Comparison of ENCODE assay signal across 8 cellular contexts in genomic region chr1:100249155-100249536, GRCh38. TPM values are rescaled to one million over a fixed set of nuclear protein-coding genes. Genes with fewer than 3 reads are reported as not detected.
DNase-seq lines count a peak whose midpoint lies in the region; ATAC-seq and TF ChIP-seq lines count a peak whose summit lies in the region.

No MANE protein-coding gene starts in this region.

- CTCF ChIA-PET in BJ (lab: Yijun Ruan, JAX), result interaction anchor here (0.7 to 1.0 kb wide), 2 partner anchors 16 to 17 kb away, joined by 3 read pairs; partner anchors contain the start of gene RTCA

- no peaks in the 10 kb centered on the region for H3K9me3 ChIP-seq in muscle layer of duodenum (ENCODE audit: control insufficient read depth in 1 of 2, low read length in 2 of 2)

- peaks cover 3% of the 10 kb centered on the region; the same call in 1 of the 2 replicates for H3K27me3 ChIP-seq in BJ (ENCODE audit: control insufficient read depth, insufficient read depth, low read length)
- no peaks in the 10 kb centered on the region for H3K27me3 ChIP-seq in muscle layer of duodenum (ENCODE audit: low read depth, low read length)

- H3K4me1 ChIP-seq in muscle layer of duodenum (ENCODE audit: control insufficient read depth in 1 of 2, insufficient read depth in 2 of 2, low read length in 2 of 2), result peaks cover 9 to 17% of the 10 kb centered on the region in 2 donors

- ATAC-seq in HG02642 (IDR thresholded peaks at IDR 0.05; ENCODE audit: poor library complexity, unreplicated experiment) (no peak), GM18867 (IDR thresholded peaks at IDR 0.05; ENCODE audit: unreplicated experiment) (no peak)

- TF ChIP-seq CTCF in BJ (IDR thresholded peaks at IDR 0.05; ENCODE audit: insufficient read depth, low read depth, low read length), result no peak

- H3K4me3 ChIP-seq in BJ (ENCODE audit: low read depth, low read length) (peak overlapping the region; percentile 97), muscle layer of duodenum (ENCODE audit: low read depth in 1 of 2, low read length in 2 of 2) (peak overlapping the region; percentile 77 to 95)

- H3K36me3 ChIP-seq in BJ (ENCODE audit: control insufficient read depth, insufficient read depth, low read length) (no peaks in the 10 kb centered on the region), muscle layer of duodenum (ENCODE audit: control insufficient read depth in 1 of 2, insufficient read depth in 2 of 2, low read length in 2 of 2) (no peaks in the 10 kb centered on the region)

- in situ Hi-C loops in KBM-7 (cut with MboI; ENCODE audit: low pct_unique_long_range_greater_than_20kb, low sequenced_read_pairs), result no loop called here

- DNase-seq in BJ (ENCODE audit: low read depth) (no peak), KBM-7 (peak; percentile 23), dermis blood vessel endothelial cell (peak; percentile 17), AG08396 (ENCODE audit: low spot score) (no peak), NCI-H2196 (lab: John Stamatoyannopoulos, UW; ENCODE audit: unreplicated experiment) (no peak)

- POLR2A ChIA-PET in BJ (lab: Charles Lee), result interaction anchor here (1.0 kb wide), 1 partner anchor 17 kb away, joined by 7 read pairs; the partner anchor contains the start of gene RTCA

- H3K27ac ChIP-seq in muscle layer of duodenum (ENCODE audit: low read length), result peak overlapping the region; percentile 85

RNA-seq across cellular contexts. Expression of gene DBT, which starts 0.5 kb away (rescaled TPM):
- polyA plus RNA-seq in BJ (2011; rRNA removed), result 3.5 and 7.9 TPM in 2 replicates
- 2.1 and 2.3 TPM in 2 replicates for polyA minus RNA-seq in BJ (2011; rRNA and poly(A)+ RNA removed)
- 5.4 and 9.9 TPM in 2 replicates for total RNA-seq in dermis blood vessel endothelial cell

RNA-seq across cellular contexts. Expression of gene RTCA, which starts 16.9 kb away (rescaled TPM):
- 28.6 and 33.9 TPM in 2 replicates for polyA plus RNA-seq in BJ (2011; rRNA removed)
- polyA minus RNA-seq in BJ (2011; rRNA and poly(A)+ RNA removed), result 10.5 and 12.6 TPM in 2 replicates
- total RNA-seq in dermis blood vessel endothelial cell, result 41.0 and 48.7 TPM in 2 replicates

Comparison
In these comparisons a context has a peak if more than half of its experiments do, and no peak if none do; other contexts are left out.
1. DNase-seq: peak in KBM-7 (single experiment) and dermis blood vessel endothelial cell (single experiment); none in BJ (single experiment), AG08396 (single experiment) and NCI-H2196 (single experiment).